ENCODE assay signal across 1 cellular context in genomic region chr19:49662011-49662410, GRCh38.
TF ChIP-seq lines count a peak whose summit lies in the region.

No MANE protein-coding gene starts in this region.

TF ChIP-seq in GM12878, 131 proteins besides CTCF, POLR2A, EP300 and RAD21:
- no peak for TF ChIP-seq IRF3 (IDR thresholded peaks at IDR 0.05)
- no peak for TF ChIP-seq NRF1 (conservative IDR thresholded peaks at IDR 0.05; ENCODE audit: low read depth, low read length)
- no peak for TF ChIP-seq SREBF2 (IDR thresholded peaks at IDR 0.05; ENCODE audit: low read length)
- no peak for TF ChIP-seq LARP7 (IDR thresholded peaks at IDR 0.05)
- TF ChIP-seq E2F8 (IDR thresholded peaks at IDR 0.05; ENCODE audit: low read depth, partially characterized antibody) = no peak
